Comparison of ENCODE assay signal across 8 cellular contexts in genomic region chr1:31063636-31064035, GRCh38. TPM values are rescaled to one million over a fixed set of nuclear protein-coding genes. Genes with fewer than 3 reads are reported as not detected.
DNase-seq lines count a peak whose midpoint lies in the region; ATAC-seq and TF ChIP-seq lines count a peak whose summit lies in the region.

No MANE protein-coding gene starts in this region.

- H3K9ac ChIP-seq in IMR-90 (ENCODE audit: low read depth, low read length) (peak overlapping the region; percentile 100; the same call in 1 of the 2 replicates), mesendoderm (ENCODE audit: low read length) (peak overlapping the region; percentile 100)

- H4K8ac ChIP-seq in IMR-90 (ENCODE audit: low read depth in 2 of 2, low read length in 2 of 2) = no peak overlapping the region
- H4K8ac ChIP-seq in mesendoderm (ENCODE audit: low read depth, low read length) = no peak overlapping the region

- H3K79me2 ChIP-seq in mesendoderm (ENCODE audit: control insufficient read depth, insufficient read depth, low read length) = peaks cover 64% of the 10 kb centered on the region

- H3K4me3 ChIP-seq in IMR-90 (ENCODE audit: insufficient read depth, low read depth, low read length) = peak overlapping the region; percentile 96
- peak overlapping the region; percentile 70 for H3K4me3 ChIP-seq in astrocyte of the spinal cord (ENCODE audit: low read depth, low read length)
- peak overlapping the region; percentile 65 for H3K4me3 ChIP-seq in mesendoderm (ENCODE audit: low read length)

- POLR2A ChIA-PET in IMR-90 (lab: Charles Lee; ENCODE audit: unreplicated experiment) = no interaction called here

- WGBS in IMR-90 (ENCODE audit: extremely low coverage in 2 of 2, insufficient read length in 1 of 2), 2 experiments = no CpG with 5 or more reads among the region's 4 CpGs
- no CpG with 5 or more reads among the region's 4 CpGs for WGBS in mesendoderm (ENCODE audit: extremely low coverage, insufficient coverage, low lambda C conversion rate)

- DNase-seq in CD14-positive monocyte (ENCODE audit: low spot score) (no peak), IMR-90 (peak; percentile 6), astrocyte of the spinal cord (ENCODE audit: low read depth, low spot score) (peak; percentile 34), mesendoderm (peak; percentile 42)
- DNase-seq in central memory CD4-positive, alpha-beta T cell = no peak
- DNase-seq in effector CD8-positive, alpha-beta T cell (lab: John Stamatoyannopoulos, UW) = no peak

- H2AK5ac ChIP-seq in IMR-90 (ENCODE audit: low read depth, low read length) (no peak overlapping the region), mesendoderm (ENCODE audit: low read length) (no peak overlapping the region)

- no peak for TF ChIP-seq POLR2A in IMR-90 (IDR thresholded peaks at IDR 0.05; ENCODE audit: low read depth, low read length)

- H4K91ac ChIP-seq in IMR-90 (ENCODE audit: insufficient read depth, low read depth, low read length) = no peak overlapping the region

- no peak overlapping the region for H2BK20ac ChIP-seq in IMR-90 (ENCODE audit: low read depth, low read length)

- in situ Hi-C loops in IMR-90 (cut with MboI; ENCODE audit: low sequenced_read_pairs) = no loop called here
- in situ Hi-C loops in astrocyte of the spinal cord (cut with HindIII; ENCODE audit: low sequenced_read_pairs) = no loop called here

- peaks cover 5% of the 10 kb centered on the region; the same call in 1 of the 2 replicates for H3K9me1 ChIP-seq in IMR-90 (ENCODE audit: insufficient read depth, low read length)

- H4K5ac ChIP-seq in IMR-90 (ENCODE audit: low read depth, low read length) = no peak overlapping the region
- H4K5ac ChIP-seq in mesendoderm (ENCODE audit: low read length) = no peak overlapping the region

- TF ChIP-seq RAD21 in IMR-90 (IDR thresholded peaks at IDR 0.05; ENCODE audit: low read length) = no peak

- H3K36me3 ChIP-seq in IMR-90 (ENCODE audit: control insufficient read depth, insufficient read depth, low read length) = peaks cover 6% of the 10 kb centered on the region
- H3K36me3 ChIP-seq in mesendoderm (ENCODE audit: control insufficient read depth, insufficient read depth, low read length) = no peaks in the 10 kb centered on the region

- H3K4me1 ChIP-seq in IMR-90 (ENCODE audit: control insufficient read depth, insufficient read depth, low read length) (peaks cover 7% of the 10 kb centered on the region), mesendoderm (ENCODE audit: control insufficient read depth, low read depth, low read length) (peaks cover 4% of the 10 kb centered on the region)

- peak overlapping the region; percentile 98 to 100 for H3K4me3 Mint-ChIP-seq in CD14-positive monocyte

- H3K27me3 Mint-ChIP-seq in CD14-positive monocyte (ENCODE audit: low read depth in 3 of 3) = peaks cover 0 to 2% (median 0%) of the 10 kb centered on the region in 3 donors

- H3K27ac Mint-ChIP-seq in CD14-positive monocyte = peak overlapping the region in 4 of 7 donors; percentile 99 to 100 (median 99)

- peaks cover 9 to 12% of the 10 kb centered on the region in 2 donors for H3K36me3 Mint-ChIP-seq in CD14-positive monocyte

- H3K79me1 ChIP-seq in IMR-90 (ENCODE audit: low read depth in 1 of 2, low read length in 2 of 2) (peaks cover 0 to 7% of the 10 kb centered on the region in 2 experiments; a peak in 2 of 4 replicates), mesendoderm (ENCODE audit: low read length) (no peaks in the 10 kb centered on the region)

- intact Hi-C loops in CD14-positive monocyte (cut with micrococcal nuclease) (loop anchor here in 1 of 2 donors (5.0 kb wide), 1 partner anchor 36 kb away; no protein-coding TSS in a partner anchor), IMR-90 (cut with micrococcal nuclease) (loop anchor here (2.0 to 5.0 kb wide), 3 partner anchors 81 to 121 kb away; no protein-coding TSS in a partner anchor)

- peaks cover 58% of the 10 kb centered on the region for H4K20me1 ChIP-seq in IMR-90 (ENCODE audit: insufficient read depth, low read length)

- no peak overlapping the region for H3K27ac ChIP-seq in IMR-90 (ENCODE audit: insufficient read depth, low read length)
- peak overlapping the region; percentile 46 for H3K27ac ChIP-seq in mesendoderm (ENCODE audit: low read depth, low read length)

- no peak overlapping the region for H2AK9ac ChIP-seq in IMR-90 (replicated peaks; ENCODE audit: low read depth, low read length, poor library complexity)

- H3K4me2 ChIP-seq in IMR-90 (ENCODE audit: low read depth, low read length) = peak overlapping the region; percentile 89
- H3K4me2 ChIP-seq in mesendoderm (ENCODE audit: low read length) = peak overlapping the region; percentile 53

- BruUV-seq in IMR-90 (replicated peaks; lab: Mats Ljungman, UMichigan) = no TSS peak

- peaks cover 28% of the 10 kb centered on the region for H3K4me1 Mint-ChIP-seq in CD14-positive monocyte

- dilution Hi-C loops in IMR-90 (cut with HindIII; ENCODE audit: low sequenced_read_pairs, unreplicated experiment) = no loop called here

- no peak overlapping the region for H3K18ac ChIP-seq in IMR-90 (ENCODE audit: low read depth, low read length)
- H3K18ac ChIP-seq in mesendoderm (ENCODE audit: low read length) = no peak overlapping the region

- no peaks in the 10 kb centered on the region for H3K9me3 ChIP-seq in IMR-90 (ENCODE audit: control insufficient read depth, insufficient read depth, low read length)

- H2BK120ac ChIP-seq in IMR-90 (ENCODE audit: low read depth, low read length) (no peak overlapping the region), mesendoderm (ENCODE audit: low read depth, low read length) (no peak overlapping the region)

- H3K9me3 Mint-ChIP-seq in CD14-positive monocyte = peaks cover 0 to 5% (median 0%) of the 10 kb centered on the region in 7 donors

- CTCF ChIA-PET in IMR-90 (lab: Yijun Ruan, JAX) = interaction anchor here (0.8 kb wide), 1 partner anchor 98 kb away, joined by 5 read pairs; no protein-coding TSS in a partner anchor

- H3K23ac ChIP-seq in IMR-90 (ENCODE audit: low read depth, low read length) (no peak overlapping the region), mesendoderm (ENCODE audit: low read length) (no peak overlapping the region)

- TF ChIP-seq CTCF in CD14-positive monocyte (IDR thresholded peaks at IDR 0.05) = no peak
- TF ChIP-seq CTCF in IMR-90 (conservative IDR thresholded peaks at IDR 0.05; ENCODE audit: low read depth, low read length) = no peak
- no peak for TF ChIP-seq CTCF in astrocyte of the spinal cord (IDR thresholded peaks at IDR 0.05; ENCODE audit: low read depth, low read length)

- H3K4ac ChIP-seq in IMR-90 (ENCODE audit: low read depth, low read length) = no peak overlapping the region
- H3K4ac ChIP-seq in mesendoderm (ENCODE audit: low read depth, low read length) = no peak overlapping the region

- no peak overlapping the region for H3K14ac ChIP-seq in IMR-90 (replicated peaks; ENCODE audit: low read depth, low read length)

- H2BK15ac ChIP-seq in IMR-90 (ENCODE audit: low read depth, low read length) (no peak overlapping the region), mesendoderm (replicated peaks; ENCODE audit: low read depth) (no peak overlapping the region)

- H3K56ac ChIP-seq in IMR-90 (ENCODE audit: extremely low read depth, insufficient read depth, low read length) = no peak overlapping the region
- H3K56ac ChIP-seq in mesendoderm (ENCODE audit: low read length) = peak overlapping the region; percentile 81

- H2AFZ ChIP-seq in IMR-90 (replicated peaks; ENCODE audit: low read length, poor library complexity) = no peak overlapping the region

- no peak for ATAC-seq in IMR-90 (ENCODE audit: low read depth)
- no peak for ATAC-seq in HG03095 (IDR thresholded peaks at IDR 0.05; ENCODE audit: unreplicated experiment)
- ATAC-seq in GM19397 (IDR thresholded peaks at IDR 0.05; ENCODE audit: unreplicated experiment) = no peak

- H3K27me3 ChIP-seq in IMR-90 (ENCODE audit: control insufficient read depth, insufficient read depth, low read length) (no peaks in the 10 kb centered on the region), mesendoderm (ENCODE audit: insufficient read depth, low read length, poor library complexity) (no peaks in the 10 kb centered on the region)

- no peak overlapping the region for H2BK5ac ChIP-seq in IMR-90 (ENCODE audit: low read depth, low read length, poor library complexity, severe bottlenecking)
- no peak overlapping the region for H2BK5ac ChIP-seq in mesendoderm (ENCODE audit: low read length)

TF ChIP-seq in IMR-90, 13 proteins besides CTCF, POLR2A, EP300 and RAD21:
- TF ChIP-seq MAZ (IDR thresholded peaks at IDR 0.05; ENCODE audit: borderline replicate concordance, low read depth, low read length) (no peak), FOS (IDR thresholded peaks at IDR 0.05; ENCODE audit: low read depth, low read length) (no peak), MXI1 (IDR thresholded peaks at IDR 0.05; ENCODE audit: borderline replicate concordance, low read depth, low read length) (no peak), ELK1 (IDR thresholded peaks at IDR 0.05; ENCODE audit: borderline replicate concordance, low read depth, low read length) (no peak), USF2 (IDR thresholded peaks at IDR 0.05; ENCODE audit: low read depth, low read length) (no peak), CHD1 (IDR thresholded peaks at IDR 0.05; ENCODE audit: low read depth, low read length) (no peak)
TF ChIP-seq in IMR-90: peak in this region for 0.

RNA-seq across cellular contexts. Expression of gene PUM1, which starts 1.9 kb away (rescaled TPM):
- polyA plus RNA-seq in CD14-positive monocyte (10 to 100 TPM; 55.0 to 86.1 TPM), IMR-90 (2012; rRNA removed) (65.2 and 75.4 TPM in 2 replicates)
- 71.9 and 137 TPM in 2 replicates for total RNA-seq in IMR-90 (2012; rRNA removed)
- polyA plus RNA-seq in IMR-90 (2012; cell fraction: cytosol; rRNA removed) = 22.4 and 33.8 TPM in 2 replicates
- polyA plus RNA-seq in IMR-90 (2012; cell fraction: nucleus; rRNA removed; ENCODE audit: low replicate concordance) = 58.3 and 84.7 TPM in 2 replicates
- 61.2 TPM for polyA plus RNA-seq in mesendoderm (2013, experiment 1 of 2)
- 61.8 TPM for polyA plus RNA-seq in mesendoderm (2013, experiment 2 of 2)

Comparison
In these comparisons a context has a peak if more than half of its experiments do, and no peak if none do; other contexts are left out.
1. DNase-seq: peak in IMR-90 (single experiment), astrocyte of the spinal cord (single experiment) and mesendoderm (single experiment); none in CD14-positive monocyte (single experiment), central memory CD4-positive, alpha-beta T cell (single experiment) and effector CD8-positive, alpha-beta T cell (single experiment).
2. Peak in every context shown above with its lines, with median percentiles within 50 percentile points of each other: H3K4me3 ChIP-seq.